In genomic region chr10:5623081-5623748, GRCh38 we compare ENCODE assay signal across 1 cellular context.
TF ChIP-seq lines count a peak whose summit lies in the region.

No MANE protein-coding gene starts in this region.

TF ChIP-seq in H1, 55 proteins besides CTCF, POLR2A, EP300 and RAD21 (continued from another document):
- TF ChIP-seq CBX5 (IDR thresholded peaks at IDR 0.05; ENCODE audit: low read depth, low read length) (no peak), KDM1A (IDR thresholded peaks at IDR 0.05; ENCODE audit: borderline replicate concordance, low read length) (no peak), POLR2AphosphoS5 (IDR thresholded peaks at IDR 0.05; ENCODE audit: low read depth, low read length) (no peak)
